Comparison of ENCODE assay signal across 3 cellular contexts in the genomic region with DNA sequence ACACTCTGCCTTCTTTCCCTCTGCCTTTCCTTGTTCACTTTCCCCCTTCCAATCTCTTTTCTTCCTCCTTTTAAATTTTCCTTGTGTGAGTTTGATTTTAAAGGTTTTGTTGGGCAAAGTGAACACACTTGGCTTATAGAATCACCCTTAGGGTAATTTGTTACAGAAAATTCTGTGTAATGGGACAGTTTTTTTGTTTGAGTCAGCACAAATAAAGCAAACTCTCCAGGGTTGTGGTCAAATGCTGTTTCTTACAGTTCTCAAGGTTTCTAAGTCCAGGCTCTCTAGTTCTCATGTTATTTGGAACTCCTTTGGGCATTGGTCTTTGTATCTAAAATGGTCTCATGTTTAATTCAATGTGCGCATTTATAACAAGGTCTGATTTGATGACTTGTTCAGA.
TF ChIP-seq lines count a peak whose summit lies in the region.

No MANE protein-coding gene starts in this region.

TF ChIP-seq in GM23338, 12 proteins besides CTCF, POLR2A, EP300 and RAD21 (continues in another document):
- TF ChIP-seq, protein P1, sequence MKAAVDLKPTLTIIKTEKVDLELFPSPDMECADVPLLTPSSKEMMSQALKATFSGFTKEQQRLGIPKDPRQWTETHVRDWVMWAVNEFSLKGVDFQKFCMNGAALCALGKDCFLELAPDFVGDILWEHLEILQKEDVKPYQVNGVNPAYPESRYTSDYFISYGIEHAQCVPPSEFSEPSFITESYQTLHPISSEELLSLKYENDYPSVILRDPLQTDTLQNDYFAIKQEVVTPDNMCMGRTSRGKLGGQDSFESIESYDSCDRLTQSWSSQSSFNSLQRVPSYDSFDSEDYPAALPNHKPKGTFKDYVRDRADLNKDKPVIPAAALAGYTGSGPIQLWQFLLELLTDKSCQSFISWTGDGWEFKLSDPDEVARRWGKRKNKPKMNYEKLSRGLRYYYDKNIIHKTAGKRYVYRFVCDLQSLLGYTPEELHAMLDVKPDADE (IDR thresholded peaks at IDR 0.05), result no peak
- no peak for TF ChIP-seq EZH2 (IDR thresholded peaks at IDR 0.05; ENCODE audit: low read depth, unreplicated experiment)
- TF ChIP-seq, protein P2, sequence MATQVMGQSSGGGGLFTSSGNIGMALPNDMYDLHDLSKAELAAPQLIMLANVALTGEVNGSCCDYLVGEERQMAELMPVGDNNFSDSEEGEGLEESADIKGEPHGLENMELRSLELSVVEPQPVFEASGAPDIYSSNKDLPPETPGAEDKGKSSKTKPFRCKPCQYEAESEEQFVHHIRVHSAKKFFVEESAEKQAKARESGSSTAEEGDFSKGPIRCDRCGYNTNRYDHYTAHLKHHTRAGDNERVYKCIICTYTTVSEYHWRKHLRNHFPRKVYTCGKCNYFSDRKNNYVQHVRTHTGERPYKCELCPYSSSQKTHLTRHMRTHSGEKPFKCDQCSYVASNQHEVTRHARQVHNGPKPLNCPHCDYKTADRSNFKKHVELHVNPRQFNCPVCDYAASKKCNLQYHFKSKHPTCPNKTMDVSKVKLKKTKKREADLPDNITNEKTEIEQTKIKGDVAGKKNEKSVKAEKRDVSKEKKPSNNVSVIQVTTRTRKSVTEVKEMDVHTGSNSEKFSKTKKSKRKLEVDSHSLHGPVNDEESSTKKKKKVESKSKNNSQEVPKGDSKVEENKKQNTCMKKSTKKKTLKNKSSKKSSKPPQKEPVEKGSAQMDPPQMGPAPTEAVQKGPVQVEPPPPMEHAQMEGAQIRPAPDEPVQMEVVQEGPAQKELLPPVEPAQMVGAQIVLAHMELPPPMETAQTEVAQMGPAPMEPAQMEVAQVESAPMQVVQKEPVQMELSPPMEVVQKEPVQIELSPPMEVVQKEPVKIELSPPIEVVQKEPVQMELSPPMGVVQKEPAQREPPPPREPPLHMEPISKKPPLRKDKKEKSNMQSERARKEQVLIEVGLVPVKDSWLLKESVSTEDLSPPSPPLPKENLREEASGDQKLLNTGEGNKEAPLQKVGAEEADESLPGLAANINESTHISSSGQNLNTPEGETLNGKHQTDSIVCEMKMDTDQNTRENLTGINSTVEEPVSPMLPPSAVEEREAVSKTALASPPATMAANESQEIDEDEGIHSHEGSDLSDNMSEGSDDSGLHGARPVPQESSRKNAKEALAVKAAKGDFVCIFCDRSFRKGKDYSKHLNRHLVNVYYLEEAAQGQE (IDR thresholded peaks at IDR 0.05; ENCODE audit: unreplicated experiment), result no peak

TF ChIP-seq in H1, 55 proteins besides CTCF, POLR2A, EP300 and RAD21:
- TF ChIP-seq MAFK (IDR thresholded peaks at IDR 0.05; ENCODE audit: low read depth, low read length), result peak; percentile 42; the same call in 1 of the 2 replicates
- no peak for TF ChIP-seq TAF1 (IDR thresholded peaks at IDR 0.05; ENCODE audit: low read depth, low read length)

TF ChIP-seq in SK-N-SH, 30 proteins besides CTCF, POLR2A, EP300 and RAD21:
- TF ChIP-seq ELF1 (IDR thresholded peaks at IDR 0.05) (no peak), TEAD4 (IDR thresholded peaks at IDR 0.05; ENCODE audit: borderline replicate concordance, insufficient read depth) (no peak), YY1 (IDR thresholded peaks at IDR 0.05; ENCODE audit: low read depth) (no peak), GABPA (IDR thresholded peaks at IDR 0.05; ENCODE audit: low read depth) (no peak), SMC3 (IDR thresholded peaks at IDR 0.05; ENCODE audit: low read depth, low read length) (no peak), FOSL2 (IDR thresholded peaks at IDR 0.05; ENCODE audit: borderline replicate concordance, low read depth) (no peak), EZH2phosphoT487 (IDR thresholded peaks at IDR 0.05; ENCODE audit: borderline replicate concordance, low read depth) (no peak), FOXJ3 (CRISPR knock-in tag; IDR thresholded peaks at IDR 0.05) (no peak)
- TF ChIP-seq, protein P2 (IDR thresholded peaks at IDR 0.05; ENCODE audit: low read depth, low read length), result no peak
